Comparison of ENCODE assay signal across 22 cellular contexts in the genomic region with DNA sequence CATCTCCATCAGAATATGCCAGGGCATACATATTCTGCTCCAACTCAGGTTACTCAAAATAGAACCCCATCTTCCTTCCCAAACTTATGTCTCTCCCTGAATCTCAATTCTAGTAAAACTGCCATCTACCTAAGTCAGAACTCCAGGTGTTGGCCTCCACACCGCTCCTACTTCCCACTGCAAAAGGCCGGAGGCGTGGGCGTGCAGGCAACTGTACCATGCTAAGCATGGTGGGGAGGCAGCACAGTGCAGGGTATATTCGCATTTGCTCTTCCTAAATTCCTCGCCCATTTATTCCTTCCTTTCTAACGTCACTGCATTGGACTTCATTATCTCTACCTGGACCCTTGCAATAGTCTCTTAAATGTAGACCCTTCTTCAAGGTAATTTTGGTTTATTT.
"Had no signal": no experiment of that assay in that cellular context is flagged by ENCODE, and none has a peak within 500 bp of the region (broad histone marks: within the 10 kb centered on the region; RNA-seq: fewer than 3 reads in every experiment).

No MANE protein-coding gene starts in this region.

- H3K27ac ChIP-seq: SJSA1, SK-N-MC had no signal

- H3K9me3 ChIP-seq: MG63, SJSA1 had no signal

- H3K36me3 ChIP-seq: MG63, SJSA1 had no signal

- ATAC-seq: HepG2 had no signal

- DNase-seq: IMR-90, Karpas-422, KG1, MG63, NCI-H1092, NCI-H1105 treated with DMSO at 0.1 percent for 48 hours, NCI-H1417 treated with DMSO at 0.1 percent for 48 hours, NCI-H146, NCI-H1694 treated with DMSO at 0.1 percent for 48 hours, NCI-H1930, NCI-H2081, NCI-H2107, NCI-H2227 treated with DMSO at 0.1 percent for 48 hours, NCI-H524, NCI-H526 treated with DMSO at 0.1 percent for 48 hours, NCI-H774, Right ventricle myocardium superior, RPMI8226, SIG-M5 had no signal

- H3K27me3 ChIP-seq: MG63, SJSA1 had no signal

- H3K4me3 ChIP-seq: MG63, SJSA1, SK-N-MC had no signal
